ENCODE assay signal across 8 cellular contexts in the genomic region with DNA sequence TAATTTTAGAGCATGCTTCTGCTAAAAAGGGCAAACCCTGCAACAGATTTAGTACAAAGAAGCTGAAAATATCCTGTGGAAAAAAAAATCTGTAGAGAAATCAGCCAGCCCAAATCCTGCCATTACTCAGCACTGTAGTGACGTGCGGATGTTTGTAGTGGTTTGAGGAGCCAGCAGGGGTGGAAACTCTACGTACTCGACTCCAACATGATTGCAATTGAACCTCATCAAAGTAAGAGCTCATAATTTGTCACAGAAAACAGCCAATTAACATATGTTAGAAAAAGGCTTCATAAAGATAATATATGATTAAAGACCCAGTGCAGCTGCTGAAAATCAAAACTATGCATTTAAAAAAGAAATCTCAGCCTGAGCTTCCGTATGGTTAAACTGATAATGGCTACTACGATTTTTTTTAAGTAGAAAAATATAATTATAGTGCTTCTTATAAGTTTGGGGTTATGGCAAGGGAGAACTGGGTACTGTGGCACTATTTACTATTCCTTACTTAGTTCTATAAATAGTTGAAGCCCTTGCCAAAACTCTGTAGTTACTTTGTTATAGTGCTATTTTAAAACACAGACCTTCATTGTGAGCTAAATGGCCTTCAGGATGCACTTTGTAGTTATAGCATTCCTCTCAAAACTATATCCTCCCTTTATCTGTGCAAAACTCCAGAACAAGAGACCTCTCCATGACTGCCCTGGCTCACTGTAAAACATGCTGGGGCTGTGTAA. TPM values are rescaled to one million over a fixed set of nuclear protein-coding genes. Genes with fewer than 3 reads are reported as not detected.
DNase-seq lines count a peak whose midpoint lies in the region; ATAC-seq and TF ChIP-seq lines count a peak whose summit lies in the region.

No MANE protein-coding gene starts in this region.

- no peaks in the 10 kb centered on the region for H3K36me3 ChIP-seq in OCI-LY7 (ENCODE audit: insufficient read depth, low read length)

- H3K4me1 ChIP-seq in OCI-LY7 (ENCODE audit: insufficient read depth, low read length, poor library complexity, severe bottlenecking) (peaks cover 50% of the 10 kb centered on the region), foreskin keratinocyte (no peaks in the 10 kb centered on the region)

- no peaks in the 10 kb centered on the region for H3K9me2 ChIP-seq in OCI-LY7 (ENCODE audit: insufficient read depth, low read length)

- intact Hi-C loops in OCI-LY7 (cut with micrococcal nuclease; ENCODE audit: unreplicated experiment), result no loop called here

- H3K27me3 ChIP-seq in foreskin keratinocyte, result no peaks in the 10 kb centered on the region

- H4K20me1 ChIP-seq in OCI-LY7 (ENCODE audit: insufficient read depth, low read length), result no peaks in the 10 kb centered on the region

- POLR2A ChIA-PET in OCI-LY7 (lab: Charles Lee), result interaction anchor here (0.6 to 11.4 kb wide), 11 partner anchors 9 to 1430 kb away, joined by 3 to 135 read pairs (median 5); no protein-coding TSS in a partner anchor

- no peaks in the 10 kb centered on the region for H3K9me3 ChIP-seq in OCI-LY7 (ENCODE audit: low read length)

- H3K79me2 ChIP-seq in OCI-LY7 (ENCODE audit: insufficient read depth, low read depth, low read length), result no peaks in the 10 kb centered on the region

- peak; percentile 53 for ATAC-seq in GM21717 (IDR thresholded peaks at IDR 0.05; ENCODE audit: unreplicated experiment)
- no peak for ATAC-seq in foreskin keratinocyte

- no peak overlapping the region for H3K27ac ChIP-seq in OCI-LY7 (ENCODE audit: low read depth, low read length, poor library complexity, severe bottlenecking)
- H3K27ac ChIP-seq in foreskin keratinocyte, result no peak overlapping the region

- CTCF ChIA-PET in OCI-LY7 (lab: Charles Lee; ENCODE audit: unreplicated experiment), result no interaction called here

- peak; percentile 85 for DNase-seq in COLO829 (ENCODE audit: low spot score)
- DNase-seq in OCI-LY7 (ENCODE audit: low spot score), result peak; percentile 29
- DNase-seq in choroid plexus epithelial cell (ENCODE audit: low read depth), result peak; percentile 89
- peak; percentile 22 for DNase-seq in occipital lobe (lab: John Stamatoyannopoulos, UW)
- no peak for DNase-seq in NCI-H2196 (lab: John Stamatoyannopoulos, UW; ENCODE audit: unreplicated experiment)
- no peak for DNase-seq in amniotic stem cell (lab: John Stamatoyannopoulos, UW)
- no peak for DNase-seq in foreskin keratinocyte

- no TSS peak for BruUV-seq in OCI-LY7 (replicated peaks; lab: Mats Ljungman, UMichigan)

- H3K4me3 ChIP-seq in OCI-LY7 (ENCODE audit: low read depth, low read length, poor library complexity, severe bottlenecking), result no peak overlapping the region
- H3K4me3 ChIP-seq in choroid plexus epithelial cell (ENCODE audit: low read depth, low read length), result peak overlapping the region; percentile 9

- peak overlapping the region; percentile 42 for H3K4me2 ChIP-seq in OCI-LY7 (ENCODE audit: low read length)

- TF ChIP-seq CTCF in OCI-LY7 (conservative IDR thresholded peaks at IDR 0.05; ENCODE audit: low read length), result 0 out of 2 replicates have a peak, but pooled peaks have one; percentile 23
- no peak for TF ChIP-seq CTCF in choroid plexus epithelial cell (conservative IDR thresholded peaks at IDR 0.05; ENCODE audit: low read depth, low read length)
- no peak for TF ChIP-seq CTCF in foreskin keratinocyte (conservative IDR thresholded peaks at IDR 0.05)

- peak overlapping the region; percentile 55; the same call in 1 of the 2 replicates for H2AFZ ChIP-seq in OCI-LY7 (ENCODE audit: low read length)

RNA-seq across cellular contexts. Expression of a gene that starts 49.4 kb away (rescaled TPM):
- 5.5 and 9.5 TPM in 2 replicates for total RNA-seq in OCI-LY7 (2014; rRNA removed; shearing (Covaris generic))
- total RNA-seq in OCI-LY7 (2022), result 57.6 and 58.7 TPM in 2 replicates
- 2,088 TPM for total RNA-seq in occipital lobe
- total RNA-seq in foreskin keratinocyte, result 0.41 and 0.56 TPM in 2 replicates
- 0.09 TPM in 2 replicates for polyA plus RNA-seq in foreskin keratinocyte

Comparison
In these comparisons a context has a peak if more than half of its experiments do, and no peak if none do; other contexts are left out.
1. DNase-seq: peak in COLO829 (single experiment), OCI-LY7 (single experiment), choroid plexus epithelial cell (single experiment) and occipital lobe (single experiment); none in NCI-H2196 (single experiment), amniotic stem cell (single experiment) and foreskin keratinocyte (0 of 2).
2. RNA of a gene that starts 49.4 kb away (total RNA-seq): 2,088 TPM in occipital lobe (single experiment); 5.5 to 58.7 TPM in OCI-LY7 and 0.41 to 0.56 TPM in foreskin keratinocyte; every median in the first group is over 10 times any median in the second.